8 cellular contexts compared by ENCODE assay signal in the genomic region with DNA sequence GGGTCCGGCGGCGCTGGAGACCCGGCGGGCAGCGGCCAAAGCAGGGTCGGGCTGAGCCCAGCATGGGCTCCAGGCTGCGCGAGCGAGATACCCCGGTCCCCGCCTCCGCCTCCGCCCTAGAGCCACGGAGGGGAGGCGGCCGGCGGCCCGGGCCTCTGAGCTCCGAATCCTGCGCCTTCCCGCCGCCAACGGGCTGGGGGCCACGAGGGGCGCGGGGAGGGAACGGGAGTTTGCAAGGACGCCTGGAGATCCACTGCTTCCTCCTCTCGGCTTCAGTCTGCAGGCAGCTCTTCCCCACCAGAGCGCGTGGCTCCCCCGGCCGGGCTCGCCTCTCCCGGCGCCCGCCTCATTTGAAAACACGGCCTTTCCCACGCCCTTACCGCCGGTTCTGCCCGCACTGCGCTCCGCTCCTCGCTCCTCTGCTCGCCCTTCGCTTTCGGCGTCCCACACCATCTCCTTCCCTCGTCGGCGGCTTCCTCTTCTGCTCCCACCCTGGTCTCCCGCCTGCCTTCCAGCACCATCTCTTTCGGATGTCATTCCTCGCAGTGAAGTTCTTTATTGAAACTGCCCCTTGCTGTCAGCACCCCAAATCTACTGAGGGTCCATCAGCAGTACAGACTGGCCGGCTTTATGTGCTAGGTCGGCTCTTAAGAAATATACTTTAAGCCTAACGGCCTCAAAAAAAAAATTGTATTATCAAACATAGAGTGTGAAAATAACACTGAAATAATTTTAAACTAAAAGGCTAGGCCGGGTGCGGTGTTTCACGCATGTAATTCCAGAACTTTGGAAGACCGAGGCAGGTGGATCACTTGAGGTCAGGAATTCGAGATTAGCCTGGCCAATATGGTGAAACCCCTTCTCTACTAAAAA.
DNase-seq lines count a peak whose midpoint lies in the region; ATAC-seq and TF ChIP-seq lines count a peak whose summit lies in the region.

No MANE protein-coding gene starts in this region.

- H3K4me1 Mint-ChIP-seq in activated CD4-positive, alpha-beta T cell treated with anti-CD3 and anti-CD28 coated beads, Interleukin-2, amount 10 ng/mL, durations not matched to agents 24 days and 14 days: peaks cover 3% of the 10 kb centered on the region

- H3K36me3 ChIP-seq in mesenchymal stem cell (ENCODE audit: control insufficient read depth in 1 of 2, insufficient read depth in 2 of 2, low read depth in 1 of 2, low read length in 2 of 2): no peaks in the 10 kb centered on the region
- no peaks in the 10 kb centered on the region for H3K36me3 ChIP-seq in suprapubic skin

- no peak overlapping the region for H3K18ac ChIP-seq in mesenchymal stem cell (ENCODE audit: low read depth in 1 of 2, low read length in 2 of 2)

- no peak for DNase-seq in activated CD4-positive, alpha-beta T cell treated with anti-CD3 and anti-CD28 coated beads, Interleukin-2, amount 10 ng/mL, durations not matched to agents 24 days and 14 days
- DNase-seq in activated CD4-positive, alpha-beta T cell treated with anti-CD3 and anti-CD28 coated beads, Interleukin-2, amount 50 U/mL, for 4 hours: no peak
- DNase-seq in dermis blood vessel endothelial cell: peak; percentile 10
- peak; percentile 2 for DNase-seq in mesenchymal stem cell
- no peak for DNase-seq in suprapubic skin (ENCODE audit: low spot score in 2 of 2)

- H4K8ac ChIP-seq in mesenchymal stem cell (ENCODE audit: low read length): no peak overlapping the region

- H3K79me1 ChIP-seq in mesenchymal stem cell (replicated peaks; ENCODE audit: low read length, poor library complexity, severe bottlenecking): no peaks in the 10 kb centered on the region

- H2BK120ac ChIP-seq in mesenchymal stem cell (ENCODE audit: low read depth, low read length): no peak overlapping the region

- H3K27me3 ChIP-seq in mesenchymal stem cell (ENCODE audit: control insufficient read depth in 1 of 2, insufficient read depth in 1 of 2, low read length in 2 of 2) (peaks cover 30 to 37% of the 10 kb centered on the region in 2 experiments), suprapubic skin (peaks cover 23% of the 10 kb centered on the region)

- H4K91ac ChIP-seq in mesenchymal stem cell (ENCODE audit: low read length): no peak overlapping the region

- peak overlapping the region; percentile 97 for H3K4me2 ChIP-seq in mesenchymal stem cell (ENCODE audit: low read length, poor library complexity, severe bottlenecking)

- no peak overlapping the region for H2BK15ac ChIP-seq in mesenchymal stem cell (ENCODE audit: low read depth, poor library complexity, severe bottlenecking)

- intact Hi-C loops in activated CD4-positive, alpha-beta T cell treated with anti-CD3 and anti-CD28 coated beads, Interleukin-2, amount 10 ng/mL, durations not matched to agents 24 days and 14 days (cut with micrococcal nuclease): no loop called here

- H3K4ac ChIP-seq in mesenchymal stem cell (ENCODE audit: low read depth in 1 of 2, low read length in 2 of 2): no peak overlapping the region

- H3K23ac ChIP-seq in mesenchymal stem cell (ENCODE audit: low read length in 2 of 2): no peak overlapping the region

- TF ChIP-seq EP300 in suprapubic skin (IDR thresholded peaks at IDR 0.05): no peak

- H3K9me3 Mint-ChIP-seq in activated CD4-positive, alpha-beta T cell treated with anti-CD3 and anti-CD28 coated beads, Interleukin-2, amount 10 ng/mL, durations not matched to agents 24 days and 14 days: no peaks in the 10 kb centered on the region

- no peaks in the 10 kb centered on the region for H3K36me3 Mint-ChIP-seq in activated CD4-positive, alpha-beta T cell treated with anti-CD3 and anti-CD28 coated beads, Interleukin-2, amount 10 ng/mL, durations not matched to agents 24 days and 14 days (ENCODE audit: low read depth)

- H3K9ac ChIP-seq in mesenchymal stem cell (ENCODE audit: low read length): peak overlapping the region; percentile 18

- peak overlapping the region in 1 of 2 experiments; percentile 71 for H3K14ac ChIP-seq in mesenchymal stem cell (ENCODE audit: low read length in 2 of 2)

- H2AK5ac ChIP-seq in mesenchymal stem cell (ENCODE audit: low read length, severe bottlenecking): no peak overlapping the region

- H2BK12ac ChIP-seq in mesenchymal stem cell (ENCODE audit: low read length in 2 of 2): no peak overlapping the region

- no peaks in the 10 kb centered on the region for H3K9me3 ChIP-seq in mesenchymal stem cell (ENCODE audit: control insufficient read depth, low read length)
- H3K9me3 ChIP-seq in suprapubic skin: no peaks in the 10 kb centered on the region

- peaks cover 56% of the 10 kb centered on the region for H3K27me3 Mint-ChIP-seq in activated CD4-positive, alpha-beta T cell treated with anti-CD3 and anti-CD28 coated beads, Interleukin-2, amount 10 ng/mL, durations not matched to agents 24 days and 14 days

- peak overlapping the region; percentile 78 for H3K4me3 Mint-ChIP-seq in activated CD4-positive, alpha-beta T cell treated with anti-CD3 and anti-CD28 coated beads, Interleukin-2, amount 10 ng/mL, durations not matched to agents 24 days and 14 days

- no peak overlapping the region for H2BK5ac ChIP-seq in mesenchymal stem cell (ENCODE audit: low read depth, low read length, poor library complexity, severe bottlenecking)

- H3K4me1 ChIP-seq in mesenchymal stem cell (ENCODE audit: control insufficient read depth, insufficient read depth, low read depth, low read length): peaks cover 11% of the 10 kb centered on the region
- H3K4me1 ChIP-seq in suprapubic skin: peaks cover 15% of the 10 kb centered on the region

- ATAC-seq in HG02759 (IDR thresholded peaks at IDR 0.05; ENCODE audit: unreplicated experiment) (no peak), GM19324 (IDR thresholded peaks at IDR 0.05; ENCODE audit: low FRiP score, unreplicated experiment) (no peak), HG02885 (IDR thresholded peaks at IDR 0.05; ENCODE audit: poor library complexity, unreplicated experiment) (no peak)

- H2AFZ ChIP-seq in mesenchymal stem cell (ENCODE audit: low read depth, low read length): peak overlapping the region; percentile 86

- peak overlapping the region; percentile 42 to 72 for H3K4me3 ChIP-seq in mesenchymal stem cell (ENCODE audit: insufficient read depth in 1 of 2, low read depth in 1 of 2, low read length in 2 of 2)
- peak overlapping the region; percentile 57 for H3K4me3 ChIP-seq in suprapubic skin

- no peak overlapping the region for H3K27ac Mint-ChIP-seq in activated CD4-positive, alpha-beta T cell treated with anti-CD3 and anti-CD28 coated beads, Interleukin-2, amount 10 ng/mL, durations not matched to agents 24 days and 14 days

- no peak for TF ChIP-seq CTCF in suprapubic skin (IDR thresholded peaks at IDR 0.05)

- TF ChIP-seq POLR2A in suprapubic skin (IDR thresholded peaks at IDR 0.05): no peak

- WGBS in mesenchymal stem cell: 4% methylated on average over 51 of the region's 64 CpGs
- 20% methylated on average over 47 of the region's 64 CpGs for WGBS in suprapubic skin

- H3K27ac ChIP-seq in mesenchymal stem cell (ENCODE audit: low read length, poor library complexity, severe bottlenecking) (no peak overlapping the region), suprapubic skin (no peak overlapping the region)

Comparison
In these comparisons a context has a peak if more than half of its experiments do, and no peak if none do; other contexts are left out.
1. DNase-seq: peak in dermis blood vessel endothelial cell (single experiment) and mesenchymal stem cell (single experiment); none in activated CD4-positive, alpha-beta T cell treated with anti-CD3 and anti-CD28 coated beads, Interleukin-2, amount 10 ng/mL, durations not matched to agents 24 days and 14 days (single experiment), activated CD4-positive, alpha-beta T cell treated with anti-CD3 and anti-CD28 coated beads, Interleukin-2, amount 50 U/mL, for 4 hours (0 of 2) and suprapubic skin (0 of 2).